Comparison of ENCODE assay signal across 8 cellular contexts in the genomic region with DNA sequence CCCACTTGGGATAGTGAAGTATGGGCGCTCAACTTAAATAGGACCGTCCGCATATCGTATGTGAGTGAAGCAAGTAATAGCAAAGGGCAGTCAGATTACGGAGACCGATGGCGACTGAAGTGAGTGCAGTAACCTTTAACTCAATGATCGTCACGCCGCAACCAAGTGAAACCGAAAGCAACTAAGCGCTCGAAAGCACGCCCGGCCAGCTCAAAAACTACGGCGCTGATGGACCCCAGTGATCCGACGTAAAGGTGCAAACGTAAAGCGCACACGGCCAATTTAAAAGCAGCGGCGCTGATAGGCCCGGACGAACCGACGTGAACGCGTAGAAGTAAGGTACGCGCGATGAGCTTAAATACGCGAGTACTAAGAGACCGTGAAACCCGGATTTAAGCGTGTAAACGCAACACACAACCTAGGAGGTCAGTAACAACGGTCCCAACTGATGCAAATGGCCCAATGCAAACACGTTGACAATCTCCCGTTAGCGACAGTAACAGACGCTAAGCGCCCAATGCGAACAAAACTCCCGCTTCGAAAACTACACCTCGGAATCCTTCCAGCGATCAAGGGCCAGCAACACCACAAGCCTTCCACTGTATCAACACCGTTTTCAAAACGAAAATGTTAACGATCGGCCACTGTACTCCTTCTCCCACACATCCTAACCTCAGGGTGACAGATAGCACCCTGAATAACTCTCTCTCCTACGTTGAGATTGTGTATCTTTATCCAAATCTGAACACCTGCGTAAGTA. TPM values are rescaled to one million over a fixed set of nuclear protein-coding genes. Genes with fewer than 3 reads are reported as not detected.
DNase-seq lines count a peak whose midpoint lies in the region; ATAC-seq and TF ChIP-seq lines count a peak whose summit lies in the region.

No MANE protein-coding gene starts in this region.

- TF ChIP-seq CTCF in AG09309 (IDR thresholded peaks at IDR 0.05; ENCODE audit: control insufficient read depth, insufficient read depth, low read depth, low read length, missing control alignments): no peak
- TF ChIP-seq CTCF in lower lobe of right lung (IDR thresholded peaks at IDR 0.05): no peak

- H3K4me1 ChIP-seq in duodenal mucosa (ENCODE audit: control insufficient read depth in 1 of 2, insufficient read depth in 2 of 2, low read length in 2 of 2) (peaks cover 0 to 8% of the 10 kb centered on the region in 2 donors), lower lobe of right lung (peaks cover 18% of the 10 kb centered on the region)

- H3K27me3 Mint-ChIP-seq in activated CD4-positive, alpha-beta memory T cell treated with anti-CD3 and anti-CD28 coated beads, Interleukin-2, amount 10 ng/mL, durations not matched to agents 7 days and 5 days: peaks cover 3% of the 10 kb centered on the region

- H3K9me3 Mint-ChIP-seq in activated CD4-positive, alpha-beta memory T cell treated with anti-CD3 and anti-CD28 coated beads, Interleukin-2, amount 10 ng/mL, durations not matched to agents 7 days and 5 days: peaks cover 2% of the 10 kb centered on the region

- H3K36me3 Mint-ChIP-seq in activated CD4-positive, alpha-beta memory T cell treated with anti-CD3 and anti-CD28 coated beads, Interleukin-2, amount 10 ng/mL, durations not matched to agents 7 days and 5 days (ENCODE audit: low read depth): peaks cover 10% of the 10 kb centered on the region

- CTCF ChIA-PET in activated CD4-positive, alpha-beta memory T cell treated with anti-CD3 and anti-CD28 coated beads, Interleukin-2, amount 10 ng/mL, durations not matched to agents 7 days and 5 days (lab: Charles Lee): interaction anchor here (0.7 to 3.5 kb wide), 8 partner anchors 22 to 123 kb away, joined by 3 to 23 read pairs (median 7); partner anchors contain the start of genes ARL4D and DHX8

- peak overlapping the region; percentile 99 for H3K27ac Mint-ChIP-seq in activated CD4-positive, alpha-beta memory T cell treated with anti-CD3 and anti-CD28 coated beads, Interleukin-2, amount 10 ng/mL, durations not matched to agents 7 days and 5 days

- H3K36me3 ChIP-seq in duodenal mucosa (ENCODE audit: control insufficient read depth in 1 of 2, insufficient read depth in 2 of 2, low read length in 2 of 2) (no peaks in the 10 kb centered on the region), lower lobe of right lung (no peaks in the 10 kb centered on the region)

- ATAC-seq in HG03520 (IDR thresholded peaks at IDR 0.05; ENCODE audit: unreplicated experiment) (peak; percentile 73), lower lobe of right lung (peak; percentile 92 to 94)

- peak overlapping the region; percentile 96 for H3K27ac ChIP-seq in duodenal mucosa (ENCODE audit: low read depth, low read length)
- peak overlapping the region; percentile 97 for H3K27ac ChIP-seq in lower lobe of right lung

- DNase-seq in AG09309 (ENCODE audit: low read depth): peak; percentile 99
- peak; percentile 100 for DNase-seq in NCI-H82 (lab: John Stamatoyannopoulos, UW)
- peak; percentile 94 for DNase-seq in activated CD4-positive, alpha-beta memory T cell treated with anti-CD3 and anti-CD28 coated beads, Interleukin-2, amount 10 ng/mL, durations not matched to agents 7 days and 5 days
- peak; percentile 95 for DNase-seq in lower lobe of right lung
- DNase-seq in stimulated activated CD4-positive, alpha-beta T cell treated with anti-CD3 and anti-CD28 coated beads, TNF-alpha, amount 100 ng/mL, for 1 hour (ENCODE audit: low read depth in 3 of 3, low spot score in 1 of 3): peak; percentile 66 to 88 (median 87)

- peak overlapping the region; percentile 85 for H3K4me3 Mint-ChIP-seq in activated CD4-positive, alpha-beta memory T cell treated with anti-CD3 and anti-CD28 coated beads, Interleukin-2, amount 10 ng/mL, durations not matched to agents 7 days and 5 days

- H3K27me3 ChIP-seq in duodenal mucosa (ENCODE audit: control insufficient read depth in 1 of 2, insufficient read depth in 2 of 2, low read length in 2 of 2) (no peaks in the 10 kb centered on the region), lower lobe of right lung (ENCODE audit: low read depth) (no peaks in the 10 kb centered on the region)

- H3K9me3 ChIP-seq in duodenal mucosa (ENCODE audit: control insufficient read depth in 1 of 2, low read length in 2 of 2): no peaks in the 10 kb centered on the region
- H3K9me3 ChIP-seq in lower lobe of right lung: no peaks in the 10 kb centered on the region

- peak overlapping the region; percentile 64 to 87 for H3K9ac ChIP-seq in duodenal mucosa (ENCODE audit: low read depth in 1 of 2, low read length in 2 of 2)

- H3K4me3 ChIP-seq in AG09309 (ENCODE audit: control insufficient read depth, low read depth, low read length) (peak overlapping the region; percentile 44), duodenal mucosa (ENCODE audit: low read depth in 1 of 2, low read length in 2 of 2) (peak overlapping the region; percentile 71 to 79), lower lobe of right lung (peak overlapping the region; percentile 61)

- POLR2A ChIA-PET in activated CD4-positive, alpha-beta memory T cell treated with anti-CD3 and anti-CD28 coated beads, Interleukin-2, amount 10 ng/mL, durations not matched to agents 7 days and 5 days (lab: Charles Lee): interaction anchor here (0.7 to 13.2 kb wide), 38 partner anchors 8 to 1669 kb away, joined by 3 to 903 read pairs (median 4); partner anchors contain the start of genes ACLY, ARL4D, BECN1 and BRCA1

- TF ChIP-seq POLR2A in GM19099 (IDR thresholded peaks at IDR 0.05; ENCODE audit: extremely low read depth, insufficient read length, low read depth): peak; percentile 100

- intact Hi-C loops in lower lobe of right lung (cut with DNase I): no loop called here

- peaks cover 41% of the 10 kb centered on the region for H3K4me1 Mint-ChIP-seq in activated CD4-positive, alpha-beta memory T cell treated with anti-CD3 and anti-CD28 coated beads, Interleukin-2, amount 10 ng/mL, durations not matched to agents 7 days and 5 days

RNA-seq across cellular contexts. Expression of gene ARL4D, which starts 37.9 kb away (rescaled TPM):
- 1 to 10 TPM; 5.5 to 6.4 TPM for total RNA-seq in activated CD4-positive, alpha-beta memory T cell treated with anti-CD3 and anti-CD28 coated beads, Interleukin-2, amount 10 ng/mL, durations not matched to agents 7 days and 5 days
- total RNA-seq in lower lobe of right lung: 12.9 TPM

Comparison
In these comparisons a context has a peak if more than half of its experiments do, and no peak if none do; other contexts are left out.
1. Peak in every context shown above with its lines: DNase-seq, ATAC-seq, H3K4me3 ChIP-seq and H3K27ac ChIP-seq.